ENCODE assay signal across 3 cellular contexts in genomic region chr13:110922506-110922905, GRCh38.
TF ChIP-seq lines count a peak whose summit lies in the region.

No MANE protein-coding gene starts in this region.

TF ChIP-seq in SK-N-SH treated with all-trans-retinoic acid at 6 μM for 48 hours, 23 proteins besides CTCF, POLR2A, EP300 and RAD21 (continues in another document):
- no peak for TF ChIP-seq TSHZ2 (CRISPR knock-in tag; IDR thresholded peaks at IDR 0.05)
- TF ChIP-seq RARB (CRISPR knock-in tag; IDR thresholded peaks at IDR 0.05) = no peak
- no peak for TF ChIP-seq GLIS3 (CRISPR knock-in tag; IDR thresholded peaks at IDR 0.05)
- no peak for TF ChIP-seq ZNF8 (CRISPR knock-in tag; IDR thresholded peaks at IDR 0.05)
- TF ChIP-seq PPARA (CRISPR knock-in tag; IDR thresholded peaks at IDR 0.05; ENCODE audit: borderline replicate concordance) = no peak
- TF ChIP-seq ZFP30 (CRISPR knock-in tag; IDR thresholded peaks at IDR 0.05) = no peak
- TF ChIP-seq TCF4 (CRISPR knock-in tag; IDR thresholded peaks at IDR 0.05; ENCODE audit: borderline replicate concordance) = no peak
- no peak for TF ChIP-seq CSRNP3 (CRISPR knock-in tag; IDR thresholded peaks at IDR 0.05)
- no peak for TF ChIP-seq ZC3H10 (CRISPR knock-in tag; IDR thresholded peaks at IDR 0.05)
- no peak for TF ChIP-seq BACH2 (CRISPR knock-in tag; IDR thresholded peaks at IDR 0.05; ENCODE audit: borderline replicate concordance)
- no peak for TF ChIP-seq ARNTL (CRISPR knock-in tag; IDR thresholded peaks at IDR 0.05; ENCODE audit: borderline replicate concordance, low read depth)
- no peak for TF ChIP-seq ZFP3 (CRISPR knock-in tag; IDR thresholded peaks at IDR 0.05)
- no peak for TF ChIP-seq ESRRG (CRISPR knock-in tag; IDR thresholded peaks at IDR 0.05)
- TF ChIP-seq PATZ1 (CRISPR knock-in tag; IDR thresholded peaks at IDR 0.05; ENCODE audit: borderline replicate concordance) = no peak

TF ChIP-seq in SK-N-SH, 30 proteins besides CTCF, POLR2A, EP300 and RAD21:
- no peak for TF ChIP-seq MEF2A (IDR thresholded peaks at IDR 0.05; ENCODE audit: borderline replicate concordance, low read depth)
- TF ChIP-seq TCF12 (IDR thresholded peaks at IDR 0.05) = no peak
- no peak for TF ChIP-seq ELF1 (IDR thresholded peaks at IDR 0.05)
- no peak for TF ChIP-seq FOXM1 (IDR thresholded peaks at IDR 0.05; ENCODE audit: low read depth)
- no peak for TF ChIP-seq USF2 (IDR thresholded peaks at IDR 0.05; ENCODE audit: borderline replicate concordance, low read depth, low read length)
- TF ChIP-seq RXRA (IDR thresholded peaks at IDR 0.05; ENCODE audit: borderline replicate concordance, low read depth) = no peak
- TF ChIP-seq GATA2 (CRISPR knock-in tag; IDR thresholded peaks at IDR 0.05) = no peak

TF ChIP-seq in H1, 55 proteins besides CTCF, POLR2A, EP300 and RAD21:
- no peak for TF ChIP-seq KDM5A (IDR thresholded peaks at IDR 0.05; ENCODE audit: low read length)
- TF ChIP-seq ZNF274 (IDR thresholded peaks at IDR 0.05; ENCODE audit: borderline replicate concordance, extremely low read depth, low read length) = no peak
- TF ChIP-seq SRF (IDR thresholded peaks at IDR 0.05; ENCODE audit: low read depth, low read length) = no peak
- no peak for TF ChIP-seq CHD2 (IDR thresholded peaks at IDR 0.05; ENCODE audit: low read length)
- no peak for TF ChIP-seq CBX8 (IDR thresholded peaks at IDR 0.05; ENCODE audit: borderline replicate concordance, low read depth, low read length)
- no peak for TF ChIP-seq JUN (IDR thresholded peaks at IDR 0.05; ENCODE audit: low read depth, low read length)
- TF ChIP-seq E2F6 (IDR thresholded peaks at IDR 0.05) = no peak
- TF ChIP-seq TAF1 (IDR thresholded peaks at IDR 0.05; ENCODE audit: low read depth, low read length) = no peak
- TF ChIP-seq USF2 (IDR thresholded peaks at IDR 0.05; ENCODE audit: low read length) = no peak
- TF ChIP-seq SP2 (IDR thresholded peaks at IDR 0.05; ENCODE audit: low read length) = no peak
- TF ChIP-seq CBX5 (IDR thresholded peaks at IDR 0.05; ENCODE audit: low read depth, low read length) = no peak
- TF ChIP-seq POLR2AphosphoS5 (IDR thresholded peaks at IDR 0.05; ENCODE audit: low read depth, low read length) = no peak
- no peak for TF ChIP-seq ATF2 (IDR thresholded peaks at IDR 0.05; ENCODE audit: low read length)
- no peak for TF ChIP-seq BCL11A (IDR thresholded peaks at IDR 0.05; ENCODE audit: low read depth in 2 of 2, low read length in 2 of 2)
- TF ChIP-seq KDM1A (IDR thresholded peaks at IDR 0.05; ENCODE audit: borderline replicate concordance, low read length) = no peak
- TF ChIP-seq EZH2 (IDR thresholded peaks at IDR 0.05; ENCODE audit: low read depth, low read length, severe bottlenecking) = no peak
- no peak for TF ChIP-seq ASH2L (IDR thresholded peaks at IDR 0.05; ENCODE audit: low read length)
- no peak for TF ChIP-seq POU5F1 (IDR thresholded peaks at IDR 0.05; ENCODE audit: low read depth, low read length)
